In genomic region chr14:55611859-55612258, GRCh38 we compare ENCODE assay signal across 17 cellular contexts. TPM values are rescaled to one million over a fixed set of nuclear protein-coding genes. Genes with fewer than 3 reads are reported as not detected.
A peak's percentile ranks its signal among the peaks of the same experiment; 100 is the strongest.
DNase-seq lines count a peak whose midpoint lies in the region; TF ChIP-seq lines count a peak whose summit lies in the region.
"Had no signal": no experiment of that assay in that cellular context is flagged by ENCODE, and none has a peak within 500 bp of the region (broad histone marks: within the 10 kb centered on the region; RNA-seq: fewer than 3 reads in every experiment).

No MANE protein-coding gene starts in this region.

- H2BK12ac ChIP-seq in H9 (ENCODE audit: insufficient read length, low read depth, low read length): no peak overlapping the region

- no peak for DNase-seq in A673 (ENCODE audit: low spot score)
- no peak for DNase-seq in H9
- no peak for DNase-seq in SK-N-MC (ENCODE audit: low read depth, low spot score)
- DNase-seq in nephron progenitor cell: no peak
- no peak for DNase-seq in ecto neural progenitor cell (ENCODE audit: low spot score)
- no peak for DNase-seq in hepatic stellate cell (ENCODE audit: low spot score)
- no peak for DNase-seq in lower leg skin (ENCODE audit: low spot score in 2 of 2)
- DNase-seq: CD8-positive, alpha-beta memory T cell; GF-D8; GOT3; MV-4-11; NCI-H1436; NCI-H2081; NCI-H2227 treated with DMSO at 0.1 percent for 48 hours; NCI-H526; SK-N-SH had no signal

- no peak overlapping the region for H3K4me2 ChIP-seq in H9 (ENCODE audit: insufficient read depth, insufficient read length, low read length)
- H3K4me2 ChIP-seq: SK-N-SH had no signal

- peaks cover 14% of the 10 kb centered on the region; the same call in 1 of the 2 replicates for H3K79me2 ChIP-seq in H9 (ENCODE audit: insufficient read depth, low read length)

- no peak overlapping the region for H2BK120ac ChIP-seq in H9 (ENCODE audit: low read depth, low read length, poor library complexity, severe bottlenecking)

- no peak overlapping the region for H3K23ac ChIP-seq in H9 (ENCODE audit: insufficient read length, low read depth, low read length)

- H3K27ac ChIP-seq in A673 (ENCODE audit: low read depth, low read length, poor library complexity, severe bottlenecking) (peak overlapping the region; percentile 31), H9 (ENCODE audit: insufficient read length, low read depth, low read length) (no peak overlapping the region), SK-N-MC (0 out of 2 replicates have a peak overlapping the region, but pooled peaks have one; percentile 22)

- H2BK5ac ChIP-seq in H9 (ENCODE audit: insufficient read length, low read length): no peak overlapping the region

- H3K4me1 ChIP-seq in A673 (ENCODE audit: insufficient read depth, low read length, poor library complexity, severe bottlenecking) (peaks cover 30% of the 10 kb centered on the region), H9 (ENCODE audit: insufficient read depth, low read length) (peaks cover 6% of the 10 kb centered on the region; the same call in 1 of the 2 replicates)

- no peak overlapping the region for H2AFZ ChIP-seq in H9 (ENCODE audit: low read length)

- H3K4me1 Mint-ChIP-seq in H9 (peaks cover 32 to 34% of the 10 kb centered on the region in 2 experiments), nephron progenitor cell (peaks cover 11% of the 10 kb centered on the region)

- H3K79me1 ChIP-seq in H9 (ENCODE audit: insufficient read depth, low read depth, low read length, poor library complexity, severe bottlenecking): no peaks in the 10 kb centered on the region

- H3T11ph ChIP-seq in H9 (ENCODE audit: low read length): no peak overlapping the region

- H4K91ac ChIP-seq in H9 (ENCODE audit: insufficient read length, low read depth, low read length): no peak overlapping the region

- H3K4me3 Mint-ChIP-seq in H9 (no peak overlapping the region), nephron progenitor cell (no peak overlapping the region)
- H3K4me3 Mint-ChIP-seq: B cell; CD8-positive, alpha-beta memory T cell had no signal

- intact Hi-C loops in A673 (cut with micrococcal nuclease; ENCODE audit: unreplicated experiment) (no loop called here), lower leg skin (cut with DNase I; ENCODE audit: low total_unique reads) (no loop called here)

- H3K36me3 Mint-ChIP-seq in H9 (ENCODE audit: insufficient read depth in 1 of 3, low read depth in 3 of 3): peaks cover 29 to 44% (median 39%) of the 10 kb centered on the region in 3 experiments
- H3K36me3 Mint-ChIP-seq in nephron progenitor cell (ENCODE audit: low read depth): peaks cover 67% of the 10 kb centered on the region

- TF ChIP-seq POLR2A in lower leg skin (IDR thresholded peaks at IDR 0.05): no peak

- no peaks in the 10 kb centered on the region for H4K20me1 ChIP-seq in H9 (ENCODE audit: control insufficient read depth, insufficient read depth, insufficient read length)

- H3K4ac ChIP-seq in H9 (ENCODE audit: low read depth, low read length): no peak overlapping the region

- H3K27ac Mint-ChIP-seq in H9 (peak overlapping the region in 2 of 3 experiments; percentile 28 to 65; a peak in 5 of 7 replicates), nephron progenitor cell (peak overlapping the region; percentile 1)
- H3K27ac Mint-ChIP-seq: B cell had no signal

- POLR2A ChIA-PET in A673 (lab: Charles Lee; ENCODE audit: low non-redundant PET): no interaction called here

- H3K9me3 Mint-ChIP-seq in H9 (no peaks in the 10 kb centered on the region), nephron progenitor cell (no peaks in the 10 kb centered on the region)
- H3K9me3 Mint-ChIP-seq: CD8-positive, alpha-beta memory T cell had no signal

- H4K8ac ChIP-seq in H9 (replicated peaks; ENCODE audit: insufficient read length, low read depth, low read length): no peak overlapping the region

- H3K9me3 ChIP-seq in A673 (ENCODE audit: low read depth, low read length, poor library complexity, severe bottlenecking) (no peaks in the 10 kb centered on the region), H9 (ENCODE audit: control insufficient read depth, low read depth, low read length) (no peaks in the 10 kb centered on the region), SK-N-MC (ENCODE audit: low read depth, low read length) (no peaks in the 10 kb centered on the region)
- H3K9me3 ChIP-seq: SK-N-SH had no signal

- no TSS peak for BruUV-seq in A673 (replicated peaks; lab: Mats Ljungman, UMichigan)

- H2BK20ac ChIP-seq in H9 (ENCODE audit: low read depth, low read length, poor library complexity, severe bottlenecking): no peak overlapping the region

- no peak overlapping the region for H3K14ac ChIP-seq in H9 (ENCODE audit: insufficient read depth, low read length)

- H3K18ac ChIP-seq in H9 (ENCODE audit: insufficient read length, low read depth, low read length): no peak overlapping the region

- CTCF ChIA-PET in A673 (lab: Charles Lee): no interaction called here

- H3K27me3 Mint-ChIP-seq in H9 (ENCODE audit: low read depth): no peaks in the 10 kb centered on the region
- H3K27me3 Mint-ChIP-seq in nephron progenitor cell (ENCODE audit: low read depth, poor library complexity): peaks cover 2% of the 10 kb centered on the region
- H3K27me3 Mint-ChIP-seq: B cell had no signal

- H3K23me2 ChIP-seq in H9 (ENCODE audit: insufficient read length, low read depth, low read length, poor library complexity, severe bottlenecking): no peaks in the 10 kb centered on the region

- H3K56ac ChIP-seq in H9 (ENCODE audit: insufficient read length, low read depth, low read length): no peak overlapping the region

- no peak overlapping the region for H2BK15ac ChIP-seq in H9 (ENCODE audit: low read depth, low read length)

- H3K27me3 ChIP-seq in A673 (replicated peaks; ENCODE audit: insufficient read depth, low read depth, low read length, poor library complexity): no peaks in the 10 kb centered on the region
- no peaks in the 10 kb centered on the region for H3K27me3 ChIP-seq in H9 (ENCODE audit: insufficient read depth, low read length)

- no peak overlapping the region for H2AK5ac ChIP-seq in H9 (ENCODE audit: insufficient read length, low read length)

- TF ChIP-seq CTCF in A673 (conservative IDR thresholded peaks at IDR 0.05; ENCODE audit: low read depth, low read length) (no peak), H9 (conservative IDR thresholded peaks at IDR 0.05) (no peak), nephron progenitor cell (IDR thresholded peaks at IDR 0.05) (no peak), lower leg skin (IDR thresholded peaks at IDR 0.05) (no peak)

- no peak overlapping the region for H3K9ac ChIP-seq in H9 (ENCODE audit: extremely low read depth, insufficient read length, low read length)
- no peak overlapping the region for H3K9ac ChIP-seq in SK-N-MC (ENCODE audit: insufficient read length)
- H3K9ac ChIP-seq: SK-N-SH had no signal

- H3K36me3 ChIP-seq in A673 (ENCODE audit: insufficient read depth, low read length, poor library complexity, severe bottlenecking) (peaks cover 10% of the 10 kb centered on the region), SK-N-MC (ENCODE audit: insufficient read depth, low read length) (peaks cover 28% of the 10 kb centered on the region)

- no peak overlapping the region for H3K4me3 ChIP-seq in A673 (ENCODE audit: low read depth, low read length, poor library complexity, severe bottlenecking)
- H3K4me3 ChIP-seq in SK-N-MC: no peak overlapping the region
- H3K4me3 ChIP-seq in lower leg skin (ENCODE audit: low read depth, poor library complexity, severe bottlenecking): no peak overlapping the region

- H4K5ac ChIP-seq in H9 (ENCODE audit: insufficient read length, low read depth, low read length): no peak overlapping the region

RNA-seq across cellular contexts. Expression of gene KTN1, which starts 31.9 kb away (rescaled TPM):
- 170 and 199 TPM in 2 replicates for total RNA-seq in A673 (2021)
- 122 and 128 TPM in 2 replicates for total RNA-seq in H9 (2021)
- 100 to 1,000 TPM in 3 of 4 donors, 10 to 100 TPM in 1; 97.7 to 117 (median 106) TPM for total RNA-seq in lower leg skin
